In the genomic region with DNA sequence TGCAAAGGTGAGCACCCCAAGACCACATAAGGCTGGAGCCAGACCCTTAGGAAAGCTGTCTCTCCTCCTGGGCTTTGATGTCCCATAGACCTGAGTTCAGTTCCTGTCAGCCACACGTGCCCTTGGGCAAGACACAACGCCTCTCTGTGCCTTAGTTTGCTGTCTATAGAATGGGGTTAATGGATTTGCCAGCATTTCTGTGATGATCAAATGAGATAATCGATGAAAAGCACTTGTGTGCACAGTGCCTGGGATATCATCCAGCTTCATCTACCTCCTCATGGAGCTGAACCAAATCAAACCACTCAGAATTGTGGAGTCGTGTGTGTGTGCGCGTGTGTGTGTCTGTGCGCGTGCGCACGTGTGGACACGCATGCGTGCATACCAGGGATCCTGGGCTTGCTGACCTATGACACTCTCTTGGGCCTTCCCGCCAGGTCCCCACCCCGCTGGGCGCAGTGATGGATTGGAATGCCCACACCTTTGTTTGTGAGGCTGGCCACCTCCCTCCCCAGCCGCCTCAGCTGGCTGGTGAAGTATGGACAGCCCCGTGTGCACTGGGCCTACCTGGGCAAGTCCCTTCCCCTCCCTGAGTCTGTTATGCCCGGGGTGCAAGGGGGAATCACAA, we compare ENCODE assay signal across 1 cellular context.
TF ChIP-seq lines count a peak whose summit lies in the region.

No MANE protein-coding gene starts in this region.

TF ChIP-seq in WTC11, 78 proteins besides CTCF, POLR2A, EP300 and RAD21 (continued from another document):
- TF ChIP-seq CREM (CRISPR knock-in tag; IDR thresholded peaks at IDR 0.05) = no peak
- TF ChIP-seq, protein P1, sequence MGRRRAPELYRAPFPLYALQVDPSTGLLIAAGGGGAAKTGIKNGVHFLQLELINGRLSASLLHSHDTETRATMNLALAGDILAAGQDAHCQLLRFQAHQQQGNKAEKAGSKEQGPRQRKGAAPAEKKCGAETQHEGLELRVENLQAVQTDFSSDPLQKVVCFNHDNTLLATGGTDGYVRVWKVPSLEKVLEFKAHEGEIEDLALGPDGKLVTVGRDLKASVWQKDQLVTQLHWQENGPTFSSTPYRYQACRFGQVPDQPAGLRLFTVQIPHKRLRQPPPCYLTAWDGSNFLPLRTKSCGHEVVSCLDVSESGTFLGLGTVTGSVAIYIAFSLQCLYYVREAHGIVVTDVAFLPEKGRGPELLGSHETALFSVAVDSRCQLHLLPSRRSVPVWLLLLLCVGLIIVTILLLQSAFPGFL (CRISPR knock-in tag; IDR thresholded peaks at IDR 0.05; ENCODE audit: borderline replicate concordance) = no peak
- TF ChIP-seq ETV6 (CRISPR knock-in tag; IDR thresholded peaks at IDR 0.05) = no peak
- no peak for TF ChIP-seq NFE2L1 (CRISPR knock-in tag; IDR thresholded peaks at IDR 0.05)
- no peak for TF ChIP-seq NFATC4 (CRISPR knock-in tag; IDR thresholded peaks at IDR 0.05)
- TF ChIP-seq OVOL2 (CRISPR knock-in tag; IDR thresholded peaks at IDR 0.05; ENCODE audit: borderline replicate concordance) = no peak
- TF ChIP-seq FOXK1 (CRISPR knock-in tag; IDR thresholded peaks at IDR 0.05) = no peak
- no peak for TF ChIP-seq GTF2I (CRISPR knock-in tag; conservative IDR thresholded peaks at IDR 0.05)
- no peak for TF ChIP-seq NR2C2 (CRISPR knock-in tag; IDR thresholded peaks at IDR 0.05)
- no peak for TF ChIP-seq SOX15 (CRISPR knock-in tag; IDR thresholded peaks at IDR 0.05)
- TF ChIP-seq ZNF671 (CRISPR knock-in tag; IDR thresholded peaks at IDR 0.05) = no peak
- TF ChIP-seq, protein P2, sequence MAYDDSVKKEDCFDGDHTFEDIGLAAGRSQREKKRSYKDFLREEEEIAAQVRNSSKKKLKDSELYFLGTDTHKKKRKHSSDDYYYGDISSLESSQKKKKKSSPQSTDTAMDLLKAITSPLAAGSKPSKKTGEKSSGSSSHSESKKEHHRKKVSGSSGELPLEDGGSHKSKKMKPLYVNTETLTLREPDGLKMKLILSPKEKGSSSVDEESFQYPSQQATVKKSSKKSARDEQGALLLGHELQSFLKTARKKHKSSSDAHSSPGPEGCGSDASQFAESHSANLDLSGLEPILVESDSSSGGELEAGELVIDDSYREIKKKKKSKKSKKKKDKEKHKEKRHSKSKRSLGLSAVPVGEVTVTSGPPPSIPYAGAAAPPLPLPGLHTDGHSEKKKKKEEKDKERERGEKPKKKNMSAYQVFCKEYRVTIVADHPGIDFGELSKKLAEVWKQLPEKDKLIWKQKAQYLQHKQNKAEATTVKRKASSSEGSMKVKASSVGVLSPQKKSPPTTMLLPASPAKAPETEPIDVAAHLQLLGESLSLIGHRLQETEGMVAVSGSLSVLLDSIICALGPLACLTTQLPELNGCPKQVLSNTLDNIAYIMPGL (CRISPR knock-in tag; IDR thresholded peaks at IDR 0.05) = no peak
- TF ChIP-seq USF1 (CRISPR knock-in tag; IDR thresholded peaks at IDR 0.05) = no peak
- no peak for TF ChIP-seq GABPB1 (CRISPR knock-in tag; IDR thresholded peaks at IDR 0.05)
- no peak for TF ChIP-seq IRF2 (CRISPR knock-in tag; IDR thresholded peaks at IDR 0.05; ENCODE audit: borderline replicate concordance, low read depth)
